ENCODE assay signal across 11 cellular contexts in genomic region chr5:39178171-39178570, GRCh38. TPM values are rescaled to one million over a fixed set of nuclear protein-coding genes. Genes with fewer than 3 reads are reported as not detected.
DNase-seq lines count a peak whose midpoint lies in the region; ATAC-seq, FAIRE-seq and TF ChIP-seq lines count a peak whose summit lies in the region.
"Had no signal": no experiment of that assay in that cellular context is flagged by ENCODE, and none has a peak within 500 bp of the region (broad histone marks: within the 10 kb centered on the region; RNA-seq: fewer than 3 reads in every experiment).

No MANE protein-coding gene starts in this region.

- peaks cover 97% of the 10 kb centered on the region for H3K4me1 Mint-ChIP-seq in CD4-positive, alpha-beta T cell (ENCODE audit: low read depth)
- peaks cover 97% of the 10 kb centered on the region for H3K4me1 Mint-ChIP-seq in activated CD4-positive, alpha-beta memory T cell treated with anti-CD3 and anti-CD28 coated beads for 36 hours (ENCODE audit: low read depth)

- CTCF ChIA-PET in CD4-positive, alpha-beta T cell (lab: Charles Lee) = interaction anchor here (0.9 to 3.1 kb wide), 7 partner anchors 12 to 39 kb away, joined by 3 to 27 read pairs (median 6); no protein-coding TSS in a partner anchor
- CTCF ChIA-PET in activated CD4-positive, alpha-beta memory T cell treated with anti-CD3 and anti-CD28 coated beads for 36 hours (lab: Charles Lee) = interaction anchor here (0.8 to 5.9 kb wide), 9 partner anchors 9 to 105 kb away, joined by 3 to 38 read pairs (median 22); no protein-coding TSS in a partner anchor

- H2AFZ ChIP-seq in keratinocyte (ENCODE audit: control insufficient read depth, low read length) = no peak overlapping the region

- H3K9me1 ChIP-seq in keratinocyte (ENCODE audit: control insufficient read depth, extremely low read depth, insufficient read depth, low read length) = no peaks in the 10 kb centered on the region

- peak overlapping the region; percentile 96 for H3K27ac Mint-ChIP-seq in CD4-positive, alpha-beta T cell
- peak overlapping the region; percentile 88 for H3K27ac Mint-ChIP-seq in activated CD4-positive, alpha-beta memory T cell treated with anti-CD3 and anti-CD28 coated beads for 36 hours

- H3K79me2 ChIP-seq in keratinocyte (ENCODE audit: control insufficient read depth, insufficient read depth, low read length) = no peaks in the 10 kb centered on the region

- FAIRE-seq in keratinocyte (lab: Jason Lieb, UNC) = peak; percentile 79
- FAIRE-seq: G401.6, pancreas had no signal

- dilution Hi-C loops in keratinocyte (cut with MboI; ENCODE audit: extremely low pct_ligation_motif_present, low sequenced_read_pairs) = no loop called here

- H3K4me3 ChIP-seq in HL-60 (replicated peaks; ENCODE audit: insufficient read depth, low read length) (no peak overlapping the region), keratinocyte (ENCODE audit: control insufficient read depth in 2 of 3, extremely low read depth in 1 of 3, insufficient read depth in 2 of 3, low read depth in 1 of 3, low read length in 3 of 3) (no peak overlapping the region), gastrocnemius medialis (no peak overlapping the region)
- H3K4me3 ChIP-seq: pancreas had no signal

- H3K4me2 ChIP-seq in keratinocyte (ENCODE audit: control insufficient read depth, extremely low read depth, insufficient read depth, low read depth, low read length) = no peak overlapping the region

- H3K36me3 ChIP-seq in keratinocyte (ENCODE audit: control insufficient read depth in 2 of 2, extremely low read depth in 1 of 2, insufficient read depth in 2 of 2, low read length in 2 of 2) (no peaks in the 10 kb centered on the region), gastrocnemius medialis (no peaks in the 10 kb centered on the region)
- H3K36me3 ChIP-seq: pancreas had no signal

- POLR2A ChIA-PET in CD4-positive, alpha-beta T cell (lab: Charles Lee) = interaction anchor here (1.0 to 15.8 kb wide), 10 partner anchors 13 to 105 kb away, joined by 3 to 408 read pairs (median 65); partner anchors contain the start of gene RICTOR
- POLR2A ChIA-PET in activated CD4-positive, alpha-beta memory T cell treated with anti-CD3 and anti-CD28 coated beads for 36 hours (lab: Charles Lee) = interaction anchor here (1.1 to 6.6 kb wide), 11 partner anchors 8 to 35 kb away, joined by 3 to 53 read pairs (median 10); no protein-coding TSS in a partner anchor

- H3K4me1 ChIP-seq in keratinocyte (ENCODE audit: control insufficient read depth, extremely low read depth, insufficient read depth, low read length) = peaks cover 6% of the 10 kb centered on the region
- H3K4me1 ChIP-seq in gastrocnemius medialis = no peaks in the 10 kb centered on the region
- H3K4me1 ChIP-seq: pancreas had no signal

- H3K9me3 ChIP-seq in CD4-positive, alpha-beta T cell (ENCODE audit: control insufficient read depth, low read length) = no peaks in the 10 kb centered on the region
- H3K9me3 ChIP-seq in keratinocyte (ENCODE audit: control insufficient read depth, low read depth, low read length) (no peaks in the 10 kb centered on the region), gastrocnemius medialis (no peaks in the 10 kb centered on the region)
- H3K9me3 ChIP-seq: pancreas had no signal

- no peaks in the 10 kb centered on the region for H3K27me3 Mint-ChIP-seq in CD4-positive, alpha-beta T cell
- no peaks in the 10 kb centered on the region for H3K27me3 Mint-ChIP-seq in activated CD4-positive, alpha-beta memory T cell treated with anti-CD3 and anti-CD28 coated beads for 36 hours

- peaks cover 64% of the 10 kb centered on the region for H3K36me3 Mint-ChIP-seq in CD4-positive, alpha-beta T cell (ENCODE audit: low read depth)
- H3K36me3 Mint-ChIP-seq in activated CD4-positive, alpha-beta memory T cell treated with anti-CD3 and anti-CD28 coated beads for 36 hours = peaks cover 7% of the 10 kb centered on the region

- H3K27me3 ChIP-seq in CD4-positive, alpha-beta T cell (ENCODE audit: control insufficient read depth, insufficient read depth, low read length) = no peaks in the 10 kb centered on the region
- H3K27me3 ChIP-seq in HL-60 (ENCODE audit: insufficient read depth, poor library complexity, severe bottlenecking) (no peaks in the 10 kb centered on the region), keratinocyte (ENCODE audit: control insufficient read depth, extremely low read depth, insufficient read depth, low read length) (no peaks in the 10 kb centered on the region), gastrocnemius medialis (no peaks in the 10 kb centered on the region)
- H3K27me3 ChIP-seq: pancreas had no signal

- no peak for TF ChIP-seq CTCF in CD4-positive, alpha-beta T cell (IDR thresholded peaks at IDR 0.05)
- TF ChIP-seq CTCF in HL-60 (IDR thresholded peaks at IDR 0.05; ENCODE audit: insufficient read depth, low read length) (no peak), keratinocyte (optimal IDR thresholded peaks at IDR 0.05 in 1 of 3, IDR thresholded peaks at IDR 0.05 in 1 of 3, conservative IDR thresholded peaks at IDR 0.05 in 1 of 3; ENCODE audit: extremely low read depth in 1 of 3, insufficient read depth in 2 of 3, low read length in 3 of 3) (no peak), GM13977 (IDR thresholded peaks at IDR 0.05; ENCODE audit: extremely low read depth, insufficient read depth, missing control alignments) (no peak), gastrocnemius medialis (IDR thresholded peaks at IDR 0.05 in 4 of 5, conservative IDR thresholded peaks at IDR 0.05 in 1 of 5) (no peak)

- no peaks in the 10 kb centered on the region for H4K20me1 ChIP-seq in keratinocyte (ENCODE audit: control insufficient read depth, extremely low read depth, insufficient read depth, low read length)

- ATAC-seq in CD4-positive, alpha-beta T cell (ENCODE audit: poor library complexity) = peak; percentile 21
- no peak for ATAC-seq in gastrocnemius medialis

- no peak for TF ChIP-seq POLR2A in gastrocnemius medialis (IDR thresholded peaks at IDR 0.05)

- intact Hi-C loops in CD4-positive, alpha-beta T cell (cut with DNase I, micrococcal nuclease) = loop anchor here (2.0 to 5.0 kb wide), 3 partner anchors 17 to 39 kb away; partner anchors contain the start of gene FYB1 (in 1 of the 2)
- intact Hi-C loops in activated CD4-positive, alpha-beta memory T cell treated with anti-CD3 and anti-CD28 coated beads for 36 hours (cut with micrococcal nuclease) = loop anchor here (10.0 kb wide), 2 partner anchors 1047 to 1227 kb away; no protein-coding TSS in a partner anchor
- intact Hi-C loops in gastrocnemius medialis (cut with DNase I; ENCODE audit: low total_unique reads) = no loop called here

- no peak for DNase-seq in CD4-positive, alpha-beta T cell
- DNase-seq in HL-60 (ENCODE audit: low read depth in 1 of 2, low spot score in 1 of 2) (peak in 1 of 2 experiments; percentile 39), keratinocyte (ENCODE audit: low read depth, low spot score) (no peak), NCI-H1694 treated with DMSO at 0.1 percent for 48 hours (lab: John Stamatoyannopoulos, UW) (no peak), globus pallidus (ENCODE audit: low spot score) (no peak), GM13977 (ENCODE audit: low spot score) (no peak), gastrocnemius medialis (no peak)
- DNase-seq in activated CD4-positive, alpha-beta memory T cell treated with anti-CD3 and anti-CD28 coated beads for 36 hours = no peak
- DNase-seq: activated CD4-positive, CD25-positive, alpha-beta regulatory T cell treated with anti-CD3 and anti-CD28 coated beads, Interleukin-2, amount 50 U/mL, for 72 hours; pancreas had no signal

- H3K9me3 Mint-ChIP-seq in CD4-positive, alpha-beta T cell = no peaks in the 10 kb centered on the region
- H3K9me3 Mint-ChIP-seq in activated CD4-positive, alpha-beta memory T cell treated with anti-CD3 and anti-CD28 coated beads for 36 hours = peaks cover 2% of the 10 kb centered on the region

- peak overlapping the region; percentile 78 for H3K4me3 Mint-ChIP-seq in CD4-positive, alpha-beta T cell
- H3K4me3 Mint-ChIP-seq in activated CD4-positive, alpha-beta memory T cell treated with anti-CD3 and anti-CD28 coated beads for 36 hours = peak overlapping the region; percentile 63

- H3K9ac ChIP-seq in keratinocyte (ENCODE audit: control insufficient read depth, extremely low read depth, insufficient read depth, low read length) = no peak overlapping the region

- in situ Hi-C loops in GM13977 (cut with MboI; ENCODE audit: low pct_unique_long_range_greater_than_20kb, low sequenced_read_pairs, unreplicated experiment) = no loop called here
- in situ Hi-C loops in gastrocnemius medialis (cut with MboI; ENCODE audit: low sequenced_read_pairs in 4 of 4) = no loop called here

- peak overlapping the region; percentile 85 for H3K27ac ChIP-seq in CD4-positive, alpha-beta T cell (ENCODE audit: low read depth, low read length)
- H3K27ac ChIP-seq in HL-60 (replicated peaks) (peak overlapping the region; percentile 74), keratinocyte (ENCODE audit: control insufficient read depth, insufficient read depth, low read length) (no peak overlapping the region), gastrocnemius medialis (no peak overlapping the region)
- H3K27ac ChIP-seq: pancreas had no signal

RNA-seq across cellular contexts. Expression of gene FYB1, which starts 41.2 kb away (rescaled TPM):
- total RNA-seq in CD4-positive, alpha-beta T cell = 100 to 1,000 TPM; 478 to 497 TPM
- 100 to 1,000 TPM; 105 to 106 TPM for total RNA-seq in activated CD4-positive, alpha-beta memory T cell treated with anti-CD3 and anti-CD28 coated beads for 36 hours
- 0.29 to 1.0 TPM (median 0.56 TPM) in 3 replicates for polyA plus RNA-seq in keratinocyte
- 0.30 TPM for polyA plus RNA-seq in keratinocyte (2011; ENCODE audit: low read depth)
- polyA plus RNA-seq in keratinocyte (2011; cell fraction: cytosol; rRNA removed) = 0.73 and 1.1 TPM in 2 replicates
- polyA plus RNA-seq in keratinocyte (2011; cell fraction: nucleus; rRNA removed) = 1.2 and 1.6 TPM in 2 replicates
- 0.13 and 0.44 TPM in 2 replicates for polyA plus RNA-seq in keratinocyte (2012; ENCODE audit: low replicate concordance)
- 0.61 to 0.63 TPM in 2 of 3 replicates, not detected in the other for polyA minus RNA-seq in keratinocyte
- polyA minus RNA-seq in keratinocyte (2011; cell fraction: cytosol; rRNA and poly(A)+ RNA removed) = not detected
- 1.3 and 2.5 TPM in 2 replicates for polyA minus RNA-seq in keratinocyte (2011; cell fraction: nucleus; rRNA and poly(A)+ RNA removed)
- total RNA-seq in gastrocnemius medialis = 1 to 10 TPM; 1.1 to 5.6 (median 2.6) TPM

Comparison
In these comparisons a context has a peak if more than half of its experiments do, and no peak if none do; other contexts are left out.
1. H3K27ac ChIP-seq: peak in CD4-positive, alpha-beta T cell (single experiment) and HL-60 (single experiment); none in keratinocyte (single experiment) and gastrocnemius medialis (0 of 4).
2. RNA of gene FYB1, which starts 41.2 kb away (total RNA-seq): 478 to 497 TPM in CD4-positive, alpha-beta T cell and 105 to 106 TPM in activated CD4-positive, alpha-beta memory T cell treated with anti-CD3 and anti-CD28 coated beads for 36 hours; 1.1 to 5.6 TPM in gastrocnemius medialis; every median in the first group is over 10 times any median in the second.